In the genomic region with DNA sequence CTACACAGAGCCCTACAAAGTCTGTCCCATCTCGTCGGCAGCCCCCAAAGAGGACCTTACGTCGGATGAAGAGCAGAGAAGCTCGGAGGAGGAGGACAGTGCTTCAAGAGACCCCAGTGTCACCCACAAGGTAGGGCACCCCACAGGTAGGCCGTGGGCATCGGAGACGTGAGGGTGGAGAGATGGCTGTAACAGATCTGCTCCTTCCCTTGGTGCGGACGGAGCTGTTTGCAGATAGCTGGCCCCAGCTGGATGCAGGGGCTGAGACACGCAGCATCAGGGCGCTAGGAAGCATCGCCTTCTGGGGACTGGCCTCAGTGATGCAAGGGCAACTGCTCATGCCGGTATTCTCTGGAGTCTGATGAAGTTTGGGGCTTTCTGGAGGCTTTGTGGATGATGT, we compare ENCODE assay signal across 14 cellular contexts. TPM values are rescaled to one million over a fixed set of nuclear protein-coding genes. Genes with fewer than 3 reads are reported as not detected.
DNase-seq lines count a peak whose midpoint lies in the region; ATAC-seq and TF ChIP-seq lines count a peak whose summit lies in the region.
"Had no signal": no experiment of that assay in that cellular context is flagged by ENCODE, and none has a peak within 500 bp of the region (broad histone marks: within the 10 kb centered on the region; RNA-seq: fewer than 3 reads in every experiment).

No MANE protein-coding gene starts in this region.

- no peak for DNase-seq in GM23338 (ENCODE audit: low spot score)
- peak; percentile 72 for DNase-seq in chondrocyte (ENCODE audit: low spot score)
- no peak for DNase-seq in lower lobe of right lung
- DNase-seq in GOT3 (lab: John Stamatoyannopoulos, UW), result no peak
- DNase-seq: 8988T; Caco-2; CD8-positive, alpha-beta memory T cell; DND-41; GDM1; IMR-90 had no signal

- intact Hi-C loops in lower lobe of right lung (cut with DNase I), result no loop called here

- H3K27me3 Mint-ChIP-seq in GM23338 (ENCODE audit: insufficient read depth, low read depth, poor library complexity) (peaks cover 17% of the 10 kb centered on the region), chondrocyte (ENCODE audit: low read depth) (peaks cover 33% of the 10 kb centered on the region)

- H3K4me2 ChIP-seq in GM23338, result peak overlapping the region; percentile 55; the same call in 1 of the 2 replicates
- H3K4me2 ChIP-seq: BLaER1 had no signal

- no peak overlapping the region for H3K27ac Mint-ChIP-seq in GM23338
- no peak overlapping the region for H3K27ac Mint-ChIP-seq in chondrocyte (ENCODE audit: unreplicated experiment)
- H3K27ac Mint-ChIP-seq: CD8-positive, alpha-beta memory T cell had no signal

- H3K36me3 ChIP-seq in GM23338 (ENCODE audit: insufficient read depth) (no peaks in the 10 kb centered on the region), lower lobe of right lung (peaks cover 9% of the 10 kb centered on the region), subcutaneous abdominal adipose tissue (ENCODE audit: control insufficient read depth in 5 of 5, insufficient read depth in 5 of 5, low read length in 5 of 5) (peaks cover 0 to 26% (median 17%) of the 10 kb centered on the region in 5 donors)
- H3K36me3 ChIP-seq: BLaER1 had no signal

- H3K27me3 ChIP-seq in GM23338 (ENCODE audit: insufficient read depth), result no peaks in the 10 kb centered on the region
- no peaks in the 10 kb centered on the region for H3K27me3 ChIP-seq in lower lobe of right lung (ENCODE audit: low read depth)
- peaks cover 0 to 3% (median 0%) of the 10 kb centered on the region in 5 donors for H3K27me3 ChIP-seq in subcutaneous abdominal adipose tissue (ENCODE audit: control insufficient read depth in 5 of 5, insufficient read depth in 4 of 5, low read length in 5 of 5)
- H3K27me3 ChIP-seq: BLaER1 had no signal

- H3K4me1 ChIP-seq in GM23338 (ENCODE audit: insufficient read depth), result peaks cover 3% of the 10 kb centered on the region; the same call in 1 of the 2 replicates
- peaks cover 49% of the 10 kb centered on the region for H3K4me1 ChIP-seq in lower lobe of right lung
- H3K4me1 ChIP-seq in subcutaneous abdominal adipose tissue (ENCODE audit: control insufficient read depth in 5 of 5, insufficient read depth in 5 of 5, low read length in 5 of 5), result peaks cover 8 to 53% (median 31%) of the 10 kb centered on the region in 5 donors
- H3K4me1 ChIP-seq: Caco-2 had no signal

- H3K9me3 ChIP-seq in lower lobe of right lung (no peaks in the 10 kb centered on the region), subcutaneous abdominal adipose tissue (ENCODE audit: control insufficient read depth in 5 of 5, low read length in 5 of 5) (no peaks in the 10 kb centered on the region)
- H3K9me3 ChIP-seq: BLaER1, Caco-2 had no signal

- H3K36me3 Mint-ChIP-seq in GM23338 (ENCODE audit: low read depth), result no peaks in the 10 kb centered on the region; the same call in 2 of the 3 replicates
- no peaks in the 10 kb centered on the region for H3K36me3 Mint-ChIP-seq in chondrocyte (ENCODE audit: low read depth)
- H3K36me3 Mint-ChIP-seq: CD8-positive, alpha-beta memory T cell had no signal

- H3F3A ChIP-seq in GM23338 (replicated peaks; ENCODE audit: low read depth), result no peaks in the 10 kb centered on the region

- no peak overlapping the region for H2AFZ ChIP-seq in GM23338

- H4K20me1 ChIP-seq in GM23338 (replicated peaks; ENCODE audit: insufficient read depth), result no peaks in the 10 kb centered on the region
- H4K20me1 ChIP-seq: BLaER1 had no signal

- no peak overlapping the region for H3K4me3 ChIP-seq in GM23338
- H3K4me3 ChIP-seq in lower lobe of right lung, result no peak overlapping the region
- no peak overlapping the region for H3K4me3 ChIP-seq in subcutaneous abdominal adipose tissue (ENCODE audit: low read depth in 1 of 5, low read length in 5 of 5)
- H3K4me3 ChIP-seq: BLaER1 had no signal

- H3K79me2 ChIP-seq in GM23338 (replicated peaks; ENCODE audit: insufficient read depth), result no peaks in the 10 kb centered on the region

- no peaks in the 10 kb centered on the region for H3K9me3 Mint-ChIP-seq in GM23338
- H3K9me3 Mint-ChIP-seq in chondrocyte (ENCODE audit: low read depth), result no peaks in the 10 kb centered on the region
- H3K9me3 Mint-ChIP-seq: CD8-positive, alpha-beta memory T cell had no signal

- H3K27ac ChIP-seq in GM23338 (ENCODE audit: low read depth), result no peak overlapping the region
- H3K27ac ChIP-seq in lower lobe of right lung, result peak overlapping the region; percentile 78
- peak overlapping the region; percentile 32 for H3K27ac ChIP-seq in subcutaneous abdominal adipose tissue (ENCODE audit: low read depth, low read length)
- H3K27ac ChIP-seq: BLaER1 had no signal

- H3K4me1 Mint-ChIP-seq in GM23338 (peaks cover 38% of the 10 kb centered on the region), chondrocyte (ENCODE audit: low read depth) (no peaks in the 10 kb centered on the region)
- H3K4me1 Mint-ChIP-seq: CD8-positive, alpha-beta memory T cell had no signal

- TF ChIP-seq CTCF in GM23338 (conservative IDR thresholded peaks at IDR 0.05; ENCODE audit: low read depth in 2 of 2) (no peak), chondrocyte (IDR thresholded peaks at IDR 0.05) (no peak), lower lobe of right lung (IDR thresholded peaks at IDR 0.05) (no peak)

- H3K9me2 ChIP-seq in GM23338 (ENCODE audit: insufficient read depth), result no peaks in the 10 kb centered on the region

- H3K4me3 Mint-ChIP-seq in GM23338 (peak overlapping the region; percentile 13; the same call in 1 of the 3 replicates), chondrocyte (ENCODE audit: unreplicated experiment) (no peak overlapping the region)
- H3K4me3 Mint-ChIP-seq: CD8-positive, alpha-beta memory T cell had no signal

- no peak overlapping the region for H3K9ac ChIP-seq in subcutaneous abdominal adipose tissue (ENCODE audit: low read length in 5 of 5)
- H3K9ac ChIP-seq: BLaER1 had no signal

- peak; percentile 24 for ATAC-seq in GM23338
- no peak for ATAC-seq in lower lobe of right lung
- no peak for ATAC-seq in GM18517 (IDR thresholded peaks at IDR 0.05; ENCODE audit: unreplicated experiment)
- ATAC-seq in HG02759 (IDR thresholded peaks at IDR 0.05; ENCODE audit: unreplicated experiment), result no peak

TF ChIP-seq in GM23338, 12 proteins besides CTCF, POLR2A, EP300 and RAD21 (continues in another document):
- TF ChIP-seq CREB1 (CRISPR knock-in tag; IDR thresholded peaks at IDR 0.05; ENCODE audit: low read depth) (no peak), POLR2AphosphoS5 (IDR thresholded peaks at IDR 0.05; ENCODE audit: low read depth) (no peak), ZNF114 (CRISPR knock-in tag; IDR thresholded peaks at IDR 0.05) (no peak)
- TF ChIP-seq, protein P1, sequence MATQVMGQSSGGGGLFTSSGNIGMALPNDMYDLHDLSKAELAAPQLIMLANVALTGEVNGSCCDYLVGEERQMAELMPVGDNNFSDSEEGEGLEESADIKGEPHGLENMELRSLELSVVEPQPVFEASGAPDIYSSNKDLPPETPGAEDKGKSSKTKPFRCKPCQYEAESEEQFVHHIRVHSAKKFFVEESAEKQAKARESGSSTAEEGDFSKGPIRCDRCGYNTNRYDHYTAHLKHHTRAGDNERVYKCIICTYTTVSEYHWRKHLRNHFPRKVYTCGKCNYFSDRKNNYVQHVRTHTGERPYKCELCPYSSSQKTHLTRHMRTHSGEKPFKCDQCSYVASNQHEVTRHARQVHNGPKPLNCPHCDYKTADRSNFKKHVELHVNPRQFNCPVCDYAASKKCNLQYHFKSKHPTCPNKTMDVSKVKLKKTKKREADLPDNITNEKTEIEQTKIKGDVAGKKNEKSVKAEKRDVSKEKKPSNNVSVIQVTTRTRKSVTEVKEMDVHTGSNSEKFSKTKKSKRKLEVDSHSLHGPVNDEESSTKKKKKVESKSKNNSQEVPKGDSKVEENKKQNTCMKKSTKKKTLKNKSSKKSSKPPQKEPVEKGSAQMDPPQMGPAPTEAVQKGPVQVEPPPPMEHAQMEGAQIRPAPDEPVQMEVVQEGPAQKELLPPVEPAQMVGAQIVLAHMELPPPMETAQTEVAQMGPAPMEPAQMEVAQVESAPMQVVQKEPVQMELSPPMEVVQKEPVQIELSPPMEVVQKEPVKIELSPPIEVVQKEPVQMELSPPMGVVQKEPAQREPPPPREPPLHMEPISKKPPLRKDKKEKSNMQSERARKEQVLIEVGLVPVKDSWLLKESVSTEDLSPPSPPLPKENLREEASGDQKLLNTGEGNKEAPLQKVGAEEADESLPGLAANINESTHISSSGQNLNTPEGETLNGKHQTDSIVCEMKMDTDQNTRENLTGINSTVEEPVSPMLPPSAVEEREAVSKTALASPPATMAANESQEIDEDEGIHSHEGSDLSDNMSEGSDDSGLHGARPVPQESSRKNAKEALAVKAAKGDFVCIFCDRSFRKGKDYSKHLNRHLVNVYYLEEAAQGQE (IDR thresholded peaks at IDR 0.05; ENCODE audit: unreplicated experiment), result no peak
- TF ChIP-seq, protein P2, sequence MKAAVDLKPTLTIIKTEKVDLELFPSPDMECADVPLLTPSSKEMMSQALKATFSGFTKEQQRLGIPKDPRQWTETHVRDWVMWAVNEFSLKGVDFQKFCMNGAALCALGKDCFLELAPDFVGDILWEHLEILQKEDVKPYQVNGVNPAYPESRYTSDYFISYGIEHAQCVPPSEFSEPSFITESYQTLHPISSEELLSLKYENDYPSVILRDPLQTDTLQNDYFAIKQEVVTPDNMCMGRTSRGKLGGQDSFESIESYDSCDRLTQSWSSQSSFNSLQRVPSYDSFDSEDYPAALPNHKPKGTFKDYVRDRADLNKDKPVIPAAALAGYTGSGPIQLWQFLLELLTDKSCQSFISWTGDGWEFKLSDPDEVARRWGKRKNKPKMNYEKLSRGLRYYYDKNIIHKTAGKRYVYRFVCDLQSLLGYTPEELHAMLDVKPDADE (IDR thresholded peaks at IDR 0.05), result no peak

RNA-seq across cellular contexts. Expression of a gene that starts 45.4 kb away (rescaled TPM):
- 12.2 and 19.0 TPM in 2 replicates for total RNA-seq in GM23338 (2014; rRNA removed; shearing (Covaris generic))
- 6.9 and 7.4 TPM in 2 replicates for polyA plus RNA-seq in GM23338 (2016; fragmentation: Nextera tagmentation; extraction: Ambion mirVana)
- total RNA-seq in chondrocyte (0.22 to 0.46 TPM (median 0.28 TPM) in 3 replicates), lower lobe of right lung (85.0 TPM)
- total RNA-seq: CD8-positive, alpha-beta memory T cell; IMR-90 had no signal
- polyA plus RNA-seq: CD8-positive, alpha-beta memory T cell; IMR-90 had no signal
